8 cellular contexts compared by ENCODE assay signal in the genomic region with DNA sequence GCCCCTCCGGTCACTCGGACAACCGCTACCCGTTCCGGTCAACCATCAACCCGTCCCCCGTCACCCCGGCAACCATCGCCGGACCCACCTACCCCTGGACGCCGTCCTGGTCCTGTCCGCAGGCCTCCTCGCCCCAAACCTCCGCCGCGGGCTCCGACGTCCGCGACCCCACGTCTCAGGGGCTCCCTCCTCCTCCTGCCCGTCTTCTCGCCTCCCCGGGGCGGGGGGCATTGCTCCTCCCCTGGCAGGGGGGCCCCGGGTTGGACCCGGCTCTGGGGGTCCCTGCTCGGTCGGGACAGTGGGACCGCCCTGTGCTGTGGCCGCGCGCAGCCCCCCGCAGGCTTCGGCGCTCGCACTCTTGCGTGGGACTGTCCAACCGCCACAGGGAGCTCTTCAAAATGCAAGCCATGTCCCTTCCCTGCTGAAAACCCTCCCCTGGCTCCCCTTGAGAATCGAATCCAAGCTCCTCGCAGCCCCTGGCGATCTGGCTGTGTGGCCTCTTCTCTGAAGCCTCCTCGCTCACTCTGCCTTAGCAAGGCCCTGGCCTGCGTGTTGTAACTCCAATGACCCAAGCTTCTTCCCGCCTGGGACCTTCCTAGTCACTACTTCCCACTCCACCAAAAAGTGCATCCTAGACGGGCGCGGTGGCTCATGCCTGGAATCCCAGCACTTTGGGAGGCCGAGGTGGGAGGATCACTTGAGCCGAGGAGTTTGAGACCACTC. TPM values are rescaled to one million over a fixed set of nuclear protein-coding genes. Genes with fewer than 3 reads are reported as not detected.
DNase-seq lines count a peak whose midpoint lies in the region; ATAC-seq and TF ChIP-seq lines count a peak whose summit lies in the region.

No MANE protein-coding gene starts in this region.

- dilution Hi-C loops in IMR-90 (cut with HindIII; ENCODE audit: low sequenced_read_pairs, unreplicated experiment) = no loop called here

- peak overlapping the region; percentile 60; the same call in 1 of the 2 replicates for H3K23ac ChIP-seq in IMR-90 (ENCODE audit: low read depth, low read length)

- H3K4me3 ChIP-seq in IMR-90 (ENCODE audit: insufficient read depth, low read depth, low read length) (peak overlapping the region; percentile 73), coronary artery (peak overlapping the region; percentile 93), muscle layer of duodenum (ENCODE audit: low read depth in 1 of 2, low read length in 2 of 2) (peak overlapping the region; percentile 39 to 81)

- peak overlapping the region; percentile 72; the same call in 1 of the 2 replicates for H3K14ac ChIP-seq in IMR-90 (replicated peaks; ENCODE audit: low read depth, low read length)

- no peak overlapping the region for H2BK20ac ChIP-seq in IMR-90 (ENCODE audit: low read depth, low read length)

- TF ChIP-seq CTCF in IMR-90 (conservative IDR thresholded peaks at IDR 0.05; ENCODE audit: low read depth, low read length) = no peak
- TF ChIP-seq CTCF in coronary artery (IDR thresholded peaks at IDR 0.05) = no peak

- peak overlapping the region; percentile 73 for H3K9ac ChIP-seq in IMR-90 (ENCODE audit: low read depth, low read length)

- DNase-seq in CD1c-positive myeloid dendritic cell (ENCODE audit: extremely low spot score) (peak; percentile 39), IMR-90 (no peak), coronary artery (ENCODE audit: low spot score) (no peak), erythroblast (lab: John Stamatoyannopoulos, UW) (no peak), kidney tubule cell (ENCODE audit: low spot score) (no peak), GOT3 (lab: John Stamatoyannopoulos, UW) (no peak)

- no peak overlapping the region for H2BK15ac ChIP-seq in IMR-90 (ENCODE audit: low read depth, low read length)

- H3K4me2 ChIP-seq in IMR-90 (ENCODE audit: low read depth, low read length) = peak overlapping the region; percentile 76

- H3K36me3 ChIP-seq in IMR-90 (ENCODE audit: control insufficient read depth, insufficient read depth, low read length) (no peaks in the 10 kb centered on the region), muscle layer of duodenum (ENCODE audit: control insufficient read depth in 1 of 2, insufficient read depth in 2 of 2, low read length in 2 of 2) (no peaks in the 10 kb centered on the region)

- H3K4me1 ChIP-seq in IMR-90 (ENCODE audit: control insufficient read depth, insufficient read depth, low read length) (peaks cover 8% of the 10 kb centered on the region), muscle layer of duodenum (ENCODE audit: control insufficient read depth in 1 of 2, insufficient read depth in 2 of 2, low read length in 2 of 2) (peaks cover 0 to 15% of the 10 kb centered on the region in 2 donors)

- in situ Hi-C loops in IMR-90 (cut with MboI; ENCODE audit: low sequenced_read_pairs) = no loop called here

- peak overlapping the region; percentile 5; the same call in 1 of the 2 replicates for H4K5ac ChIP-seq in IMR-90 (ENCODE audit: low read depth, low read length)

- intact Hi-C loops in IMR-90 (cut with micrococcal nuclease) = no loop called here

- H2AK5ac ChIP-seq in IMR-90 (ENCODE audit: low read depth, low read length) = peak overlapping the region; percentile 36

- TF ChIP-seq POLR2A in IMR-90 (IDR thresholded peaks at IDR 0.05; ENCODE audit: low read depth, low read length) = no peak
- TF ChIP-seq POLR2A in erythroblast (IDR thresholded peaks at IDR 0.05; ENCODE audit: low read length) = no peak

- H4K8ac ChIP-seq in IMR-90 (ENCODE audit: low read depth in 2 of 2, low read length in 2 of 2) = peak overlapping the region; percentile 58 to 89

- H3K79me1 ChIP-seq in IMR-90 (ENCODE audit: low read depth in 1 of 2, low read length in 2 of 2) = peaks cover 0 to 8% of the 10 kb centered on the region in 2 experiments; a peak in 1 of 4 replicates

- H2AFZ ChIP-seq in IMR-90 (replicated peaks; ENCODE audit: low read length, poor library complexity) = peak overlapping the region; percentile 98

- H3K9me1 ChIP-seq in IMR-90 (ENCODE audit: insufficient read depth, low read length) = peaks cover 3% of the 10 kb centered on the region; the same call in 1 of the 2 replicates

- CTCF ChIA-PET in IMR-90 (lab: Yijun Ruan, JAX) = no interaction called here

- WGBS in IMR-90 (ENCODE audit: extremely low coverage in 2 of 2, insufficient read length in 1 of 2), 2 experiments = 18% methylated on average over 13 of the region's 51 CpGs; no CpG with 5 or more reads in 1 of the 2 experiments

- BruUV-seq in IMR-90 (replicated peaks; lab: Mats Ljungman, UMichigan) = no TSS peak

- POLR2A ChIA-PET in IMR-90 (lab: Charles Lee; ENCODE audit: unreplicated experiment) = no interaction called here

- H3K27ac ChIP-seq in IMR-90 (ENCODE audit: insufficient read depth, low read length) (peak overlapping the region; percentile 74), coronary artery (peak overlapping the region; percentile 84 to 95), muscle layer of duodenum (ENCODE audit: low read length) (no peak overlapping the region)

- ATAC-seq in IMR-90 (ENCODE audit: low read depth) (peak; percentile 7), HG03565 (IDR thresholded peaks at IDR 0.05; ENCODE audit: unreplicated experiment) (no peak)

- no peak overlapping the region for H3K18ac ChIP-seq in IMR-90 (ENCODE audit: low read depth, low read length)

- peak overlapping the region; percentile 45 for H2BK5ac ChIP-seq in IMR-90 (ENCODE audit: low read depth, low read length, poor library complexity, severe bottlenecking)

- 0 out of 2 replicates have a peak overlapping the region, but pooled peaks have one; percentile 6 for H2BK120ac ChIP-seq in IMR-90 (ENCODE audit: low read depth, low read length)

- no peak overlapping the region for H3K56ac ChIP-seq in IMR-90 (ENCODE audit: extremely low read depth, insufficient read depth, low read length)

- TF ChIP-seq RAD21 in IMR-90 (IDR thresholded peaks at IDR 0.05; ENCODE audit: low read length) = no peak

- peak overlapping the region; percentile 42; the same call in 1 of the 2 replicates for H4K91ac ChIP-seq in IMR-90 (ENCODE audit: insufficient read depth, low read depth, low read length)

- peak overlapping the region; percentile 91 for H2AK9ac ChIP-seq in IMR-90 (replicated peaks; ENCODE audit: low read depth, low read length, poor library complexity)

- H3K4ac ChIP-seq in IMR-90 (ENCODE audit: low read depth, low read length) = peak overlapping the region; percentile 81

- no peaks in the 10 kb centered on the region for H3K27me3 ChIP-seq in IMR-90 (ENCODE audit: control insufficient read depth, insufficient read depth, low read length)
- H3K27me3 ChIP-seq in muscle layer of duodenum (ENCODE audit: low read depth, low read length) = no peaks in the 10 kb centered on the region

- H3K9me3 ChIP-seq in IMR-90 (ENCODE audit: control insufficient read depth, insufficient read depth, low read length) (no peaks in the 10 kb centered on the region), muscle layer of duodenum (ENCODE audit: control insufficient read depth in 1 of 2, low read length in 2 of 2) (no peaks in the 10 kb centered on the region)

- H4K20me1 ChIP-seq in IMR-90 (ENCODE audit: insufficient read depth, low read length) = no peaks in the 10 kb centered on the region

TF ChIP-seq in IMR-90, 13 proteins besides CTCF, POLR2A, EP300 and RAD21:
- TF ChIP-seq RCOR1 (IDR thresholded peaks at IDR 0.05; ENCODE audit: insufficient replicate concordance, low read length) (no peak), SMC3 (IDR thresholded peaks at IDR 0.05; ENCODE audit: low read depth, low read length) (no peak)
TF ChIP-seq in IMR-90: peak in this region for 0.

RNA-seq across cellular contexts. Expression of a gene that starts 8.4 kb away (rescaled TPM):
- total RNA-seq in IMR-90 (2012; rRNA removed) = 0.18 TPM in 1 of 2 replicates, not detected in the other
- 0.12 and 0.16 TPM in 2 replicates for polyA plus RNA-seq in IMR-90 (2012; rRNA removed)
- polyA plus RNA-seq in IMR-90 (2012; cell fraction: cytosol; rRNA removed) = 0.08 and 0.09 TPM in 2 replicates
- polyA plus RNA-seq in IMR-90 (2012; cell fraction: nucleus; rRNA removed; ENCODE audit: low replicate concordance) = 0.78 and 1.2 TPM in 2 replicates

RNA-seq across cellular contexts. Expression of a gene that starts 23.0 kb away (rescaled TPM):
- total RNA-seq in IMR-90 (2012; rRNA removed) = 5.9 and 7.2 TPM in 2 replicates
- 25.1 and 29.6 TPM in 2 replicates for polyA plus RNA-seq in IMR-90 (2012; rRNA removed)
- 17.9 and 34.4 TPM in 2 replicates for polyA plus RNA-seq in IMR-90 (2012; cell fraction: cytosol; rRNA removed)
- polyA plus RNA-seq in IMR-90 (2012; cell fraction: nucleus; rRNA removed; ENCODE audit: low replicate concordance) = 19.2 and 47.3 TPM in 2 replicates
